ENCODE assay signal across 8 cellular contexts in the genomic region with DNA sequence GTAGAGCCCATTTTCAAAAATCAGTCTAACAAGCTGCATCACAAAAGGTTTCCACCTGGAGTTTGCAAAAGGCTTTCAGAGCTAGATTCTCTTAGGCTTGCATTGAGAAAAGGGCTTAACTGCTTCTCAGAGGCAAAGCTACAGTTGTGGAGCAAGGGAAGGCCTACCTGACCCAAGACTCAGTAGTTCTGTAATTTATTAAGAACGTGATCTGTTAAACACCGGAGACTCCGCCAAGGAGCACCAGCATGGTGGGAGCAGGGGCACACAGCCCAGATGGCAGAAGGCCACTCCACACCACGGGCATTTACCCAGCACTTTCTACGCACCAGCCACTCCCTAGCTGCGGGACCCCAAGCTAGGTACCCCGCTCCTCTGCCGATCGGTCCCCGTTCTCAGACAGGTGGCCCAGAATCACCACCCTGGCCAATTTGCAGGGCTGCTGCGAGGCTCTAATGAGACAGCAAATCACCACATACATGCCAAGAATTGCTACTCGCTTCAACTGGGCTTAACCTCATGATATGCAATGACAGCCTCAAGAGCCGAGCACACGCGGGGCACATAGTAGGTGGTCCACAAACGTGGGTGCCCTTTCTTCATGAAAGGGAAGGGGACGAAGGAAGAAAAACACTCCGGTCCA.
DNase-seq lines count a peak whose midpoint lies in the region; ATAC-seq and TF ChIP-seq lines count a peak whose summit lies in the region.

No MANE protein-coding gene starts in this region.

- TF ChIP-seq CTCF in VCaP (conservative IDR thresholded peaks at IDR 0.05) (no peak), fibroblast of pulmonary artery (IDR thresholded peaks at IDR 0.05; ENCODE audit: low read length, missing control alignments) (no peak), GM10266 (IDR thresholded peaks at IDR 0.05; ENCODE audit: control insufficient read depth, insufficient read depth, low read depth, missing control alignments) (no peak)

- peak; percentile 34 for DNase-seq in activated CD4-positive, CD25-positive, alpha-beta regulatory T cell treated with anti-CD3 and anti-CD28 coated beads, Interleukin-2, amount 50 U/mL, for 72 hours
- DNase-seq in activated CD4-positive, CD25-positive, alpha-beta regulatory T cell (lab: John Stamatoyannopoulos, UW) = no peak
- DNase-seq in fibroblast of pulmonary artery (ENCODE audit: low read depth) (no peak), pons (ENCODE audit: low spot score) (peak; percentile 23), GM10266 (ENCODE audit: extremely low spot score) (no peak), EL (no peak)

- peak overlapping the region; percentile 93 for H3K27ac ChIP-seq in VCaP

- no peak for ATAC-seq in GM19035 (IDR thresholded peaks at IDR 0.05; ENCODE audit: unreplicated experiment)

- peak overlapping the region; percentile 67 for H3K4me3 ChIP-seq in fibroblast of pulmonary artery (replicated peaks; ENCODE audit: low read depth, low read length)

Comparison
In these comparisons a context has a peak if more than half of its experiments do, and no peak if none do; other contexts are left out.
1. DNase-seq: peak in activated CD4-positive, CD25-positive, alpha-beta regulatory T cell treated with anti-CD3 and anti-CD28 coated beads, Interleukin-2, amount 50 U/mL, for 72 hours (single experiment) and pons (single experiment); none in activated CD4-positive, CD25-positive, alpha-beta regulatory T cell (0 of 4), fibroblast of pulmonary artery (single experiment), GM10266 (single experiment) and EL (single experiment).